1 cellular context compared by ENCODE assay signal in genomic region chr6:53651764-53652401, GRCh38.
A peak's percentile ranks its signal among the peaks of the same experiment; 100 is the strongest.
TF ChIP-seq lines count a peak whose summit lies in the region.

No MANE protein-coding gene starts in this region.

TF ChIP-seq in HepG2, 621 proteins besides CTCF, POLR2A, EP300 and RAD21 (continued from another document):
- TF ChIP-seq TFAP4 (IDR thresholded peaks at IDR 0.05; ENCODE audit: borderline replicate concordance, low read depth) (peak; percentile 69; the same call in 1 of the 2 replicates), SP140L (CRISPR knock-in tag; IDR thresholded peaks at IDR 0.05; ENCODE audit: borderline replicate concordance) (peak; percentile 92; the same call in 1 of the 2 replicates), CEBPB (IDR thresholded peaks at IDR 0.05; ENCODE audit: borderline replicate concordance, low read depth, low read length) (no peak), KLF11 (CRISPR knock-in tag; IDR thresholded peaks at IDR 0.05) (peak; percentile 99), ZNF879 (CRISPR knock-in tag; IDR thresholded peaks at IDR 0.05) (peak; percentile 100), ATF7-NPFF (CRISPR knock-in tag; IDR thresholded peaks at IDR 0.05; ENCODE audit: low read depth) (peak; percentile 100), ARID3A (IDR thresholded peaks at IDR 0.05; ENCODE audit: low read depth, low read length) (no peak), KMT2A (CRISPR knock-in tag; IDR thresholded peaks at IDR 0.05) (peak; percentile 98), KDM4B (CRISPR knock-in tag; IDR thresholded peaks at IDR 0.05) (peak; percentile 86), ZNF350 (CRISPR knock-in tag; IDR thresholded peaks at IDR 0.05; ENCODE audit: borderline replicate concordance, low read depth) (peak; percentile 100; the same call in 1 of the 2 replicates), MTA3 (CRISPR knock-in tag; IDR thresholded peaks at IDR 0.05) (no peak), ZSCAN20 (CRISPR knock-in tag; IDR thresholded peaks at IDR 0.05; ENCODE audit: borderline replicate concordance) (peak; percentile 95; the same call in 1 of the 2 replicates), ZEB1 (IDR thresholded peaks at IDR 0.05; ENCODE audit: insufficient replicate concordance, low read depth) (peak; percentile 93), FOXO1 (CRISPR knock-in tag; IDR thresholded peaks at IDR 0.05) (peak; percentile 94), ZNF546 (CRISPR knock-in tag; conservative IDR thresholded peaks at IDR 0.05) (peak; percentile 100), RBM39 (IDR thresholded peaks at IDR 0.05; ENCODE audit: low read depth, low read length, poor library complexity, severe bottlenecking) (peak; percentile 91), ZBTB44 (CRISPR knock-in tag; IDR thresholded peaks at IDR 0.05) (no peak), CHD4 (IDR thresholded peaks at IDR 0.05; ENCODE audit: borderline replicate concordance, low read length) (no peak), ZBTB37 (CRISPR knock-in tag; IDR thresholded peaks at IDR 0.05) (no peak; the same call in 1 of the 2 replicates), CREM (IDR thresholded peaks at IDR 0.05) (0 out of 2 replicates have a peak, but pooled peaks have one; percentile 35), CREM (CRISPR knock-in tag; IDR thresholded peaks at IDR 0.05) (no peak), SRSF4 (IDR thresholded peaks at IDR 0.05; ENCODE audit: low read depth, low read length, poor library complexity, severe bottlenecking) (no peak), ZNF33B (CRISPR knock-in tag; IDR thresholded peaks at IDR 0.05) (peak; percentile 100), ZNF281 (CRISPR knock-in tag; IDR thresholded peaks at IDR 0.05; ENCODE audit: borderline replicate concordance) (peak; percentile 62; the same call in 1 of the 2 replicates), TGIF2 (CRISPR knock-in tag; IDR thresholded peaks at IDR 0.05) (peak; percentile 95), NFE2L1 (CRISPR knock-in tag; IDR thresholded peaks at IDR 0.05; ENCODE audit: borderline replicate concordance) (peak; percentile 95), TRAFD1 (CRISPR knock-in tag; IDR thresholded peaks at IDR 0.05; ENCODE audit: borderline replicate concordance) (peak; percentile 93; the same call in 1 of the 2 replicates), POLR2AphosphoS2 (IDR thresholded peaks at IDR 0.05; ENCODE audit: low read depth, low read length) (no peak), ZHX1 (CRISPR knock-in tag; IDR thresholded peaks at IDR 0.05; ENCODE audit: low read depth) (peak; percentile 95), HCFC1 (IDR thresholded peaks at IDR 0.05; ENCODE audit: low read depth, low read length) (no peak)
